Comparison of ENCODE assay signal across 24 cellular contexts in the genomic region with DNA sequence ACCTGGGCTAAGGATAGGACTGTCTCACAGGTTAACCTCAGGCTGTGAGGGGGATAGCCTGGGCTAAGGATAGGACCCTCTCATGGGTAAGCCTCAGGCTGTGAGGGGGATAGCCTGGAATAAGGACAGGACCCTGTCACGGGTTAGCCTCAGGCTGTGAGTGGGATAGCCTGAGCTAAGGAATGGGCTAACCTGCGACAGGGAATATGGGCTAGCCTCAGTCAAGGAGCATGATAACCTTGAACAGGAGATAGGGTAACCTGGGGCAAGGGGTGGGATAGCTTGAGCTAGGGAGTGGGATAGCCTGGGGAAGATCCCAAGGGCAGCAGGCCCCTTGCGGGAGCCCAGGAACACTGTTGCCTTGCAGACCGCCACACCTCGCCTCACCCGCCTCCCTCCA. TPM values are rescaled to one million over a fixed set of nuclear protein-coding genes. Genes with fewer than 3 reads are reported as not detected.
DNase-seq lines count a peak whose midpoint lies in the region; FAIRE-seq and TF ChIP-seq lines count a peak whose summit lies in the region.
"Had no signal": no experiment of that assay in that cellular context is flagged by ENCODE, and none has a peak within 500 bp of the region (broad histone marks: within the 10 kb centered on the region; RNA-seq: fewer than 3 reads in every experiment).

No MANE protein-coding gene starts in this region.

- no peak overlapping the region for H4K5ac ChIP-seq in H1 (ENCODE audit: insufficient read length, low read depth, low read length)

- H3K4me2 ChIP-seq in H1 (ENCODE audit: insufficient read depth in 1 of 2, low read depth in 2 of 2, low read length in 2 of 2) (no peak overlapping the region), trophoblast cell (ENCODE audit: low read length) (no peak overlapping the region)
- H3K4me2 ChIP-seq: A549; BLaER1 treated with 17β-estradiol and CSF1 and Interleukin-3, amounts not matched to agents 10 nM and 100 nM had no signal

- H2AFZ ChIP-seq in H1 (ENCODE audit: low read length) (no peak overlapping the region), trophoblast cell (ENCODE audit: insufficient read depth, low read length, poor library complexity) (no peak overlapping the region)

- peak; percentile 47 for DNase-seq in H7
- DNase-seq in HuH-7.5 (ENCODE audit: low spot score), result peak; percentile 16
- DNase-seq in H1 (ENCODE audit: low read depth in 1 of 2, low spot score in 2 of 2), result no peak
- DNase-seq in trophoblast cell, result no peak
- no peak for DNase-seq in COR-L47 (lab: John Stamatoyannopoulos, UW)
- DNase-seq in SKM-1 treated with dmso at 0.1 percent for 144 hours (lab: John Stamatoyannopoulos, UW; ENCODE audit: unreplicated experiment), result no peak
- no peak for DNase-seq in medulla oblongata (ENCODE audit: extremely low spot score)
- DNase-seq: 8988T; ACHN; AML-193; BE2C; Calu3; CD4-positive, alpha-beta T cell; CD8-positive, alpha-beta memory T cell; DMS153; DND-41; GOT3; H9; HFFc6 had no signal

- no peak overlapping the region for H3K56ac ChIP-seq in H1 (replicated peaks; ENCODE audit: insufficient read length, low read depth, low read length)

- H3K79me1 ChIP-seq in H1 (ENCODE audit: low read depth, low read length) (no peaks in the 10 kb centered on the region), trophoblast cell (ENCODE audit: low read length) (peaks cover 3% of the 10 kb centered on the region)

- H2AK5ac ChIP-seq in H1 (ENCODE audit: low read depth, low read length), result no peak overlapping the region
- no peak overlapping the region for H2AK5ac ChIP-seq in trophoblast cell (ENCODE audit: low read length)

- H4K91ac ChIP-seq in H1 (replicated peaks; ENCODE audit: insufficient read length, low read length) (no peak overlapping the region), trophoblast cell (ENCODE audit: low read depth, low read length) (no peak overlapping the region)

- H4K8ac ChIP-seq in H1 (ENCODE audit: extremely low read depth, insufficient read depth, low read length) (no peak overlapping the region), trophoblast cell (ENCODE audit: low read depth, low read length) (no peak overlapping the region)

- H3K27ac ChIP-seq in H1 (ENCODE audit: low read depth, low read length) (no peak overlapping the region), trophoblast cell (ENCODE audit: low read depth, low read length) (no peak overlapping the region)
- H3K27ac ChIP-seq: A549; BLaER1 treated with 17β-estradiol and CSF1 and Interleukin-3, amounts not matched to agents 10 nM and 100 nM had no signal

- H3K4ac ChIP-seq in H1 (replicated peaks; ENCODE audit: insufficient read length, low read depth, low read length) (no peak overlapping the region), trophoblast cell (ENCODE audit: low read depth, low read length) (no peak overlapping the region)

- no peak for TF ChIP-seq CTCF in H1 (IDR thresholded peaks at IDR 0.05; ENCODE audit: control extremely low read depth in 1 of 3, insufficient read depth in 1 of 3, low read depth in 1 of 3, low read length in 3 of 3)

- no peak for TF ChIP-seq POLR2A in H1 (IDR thresholded peaks at IDR 0.05; ENCODE audit: control extremely low read depth in 1 of 2, low read depth in 2 of 2, low read length in 2 of 2)

- H3K14ac ChIP-seq in H1 (ENCODE audit: insufficient read length), result no peak overlapping the region
- H3K14ac ChIP-seq in trophoblast cell (ENCODE audit: low read length), result no peak overlapping the region

- no peak overlapping the region for H2BK12ac ChIP-seq in H1 (ENCODE audit: low read depth, low read length)
- H2BK12ac ChIP-seq in trophoblast cell (ENCODE audit: low read length), result no peak overlapping the region

- POLR2A ChIA-PET in H1 (lab: Charles Lee; ENCODE audit: partially characterized antibody), result no interaction called here

- H4K12ac ChIP-seq in trophoblast cell (ENCODE audit: low read depth, low read length), result no peak overlapping the region

- peaks cover 3% of the 10 kb centered on the region; the same call in 1 of the 2 replicates for H3K27me3 ChIP-seq in H7 (ENCODE audit: control insufficient read depth, insufficient read depth, low read length)
- no peaks in the 10 kb centered on the region; a peak in 2 of 7 replicates for H3K27me3 ChIP-seq in H1 (replicated peaks in 1 of 4; ENCODE audit: control insufficient read depth in 3 of 4, extremely low read depth in 1 of 4, insufficient read depth in 3 of 4, low read length in 3 of 4)
- no peaks in the 10 kb centered on the region for H3K27me3 ChIP-seq in trophoblast cell (ENCODE audit: insufficient read depth, low read length)
- H3K27me3 ChIP-seq: BE2C; BLaER1 treated with 17β-estradiol and CSF1 and Interleukin-3, amounts not matched to agents 10 nM and 100 nM had no signal

- H3K23ac ChIP-seq in H1 (ENCODE audit: insufficient read length) (no peak overlapping the region), trophoblast cell (ENCODE audit: low read length) (no peak overlapping the region)

- WGBS in H1 (ENCODE audit: extremely low coverage in 1 of 2, insufficient coverage in 1 of 2, insufficient read length in 1 of 2, insufficient replicate concordance in 2 of 2, low coverage in 1 of 2, low lambda C conversion rate in 2 of 2, missing lambda C conversion rate in 1 of 2), 2 experiments, result 85% methylated on average over 5 of the region's 6 CpGs; no CpG with 5 or more reads in 1 of the 2 experiments
- no CpG with 5 or more reads among the region's 6 CpGs for WGBS in trophoblast cell (ENCODE audit: extremely low coverage, insufficient coverage, insufficient read length)

- no peak overlapping the region for H2BK20ac ChIP-seq in H1 (ENCODE audit: low read length)

- no peak overlapping the region for H2BK15ac ChIP-seq in H1 (ENCODE audit: low read length)

- TF ChIP-seq EP300 in H1 (IDR thresholded peaks at IDR 0.05; ENCODE audit: borderline replicate concordance in 1 of 2, low read depth in 2 of 2, low read length in 2 of 2), result no peak

- H2BK5ac ChIP-seq in H1 (ENCODE audit: low read depth, low read length) (no peak overlapping the region), trophoblast cell (ENCODE audit: low read depth, low read length, poor library complexity) (no peak overlapping the region)

- H3K18ac ChIP-seq in H1 (ENCODE audit: extremely low read depth, low read length) (no peak overlapping the region), trophoblast cell (ENCODE audit: low read length) (no peak overlapping the region)

- H2BK120ac ChIP-seq in H1 (replicated peaks; ENCODE audit: low read depth, low read length) (no peak overlapping the region), trophoblast cell (ENCODE audit: insufficient read depth, low read length, poor library complexity) (no peak overlapping the region)

- H3K23me2 ChIP-seq in H1 (ENCODE audit: low read depth, low read length), result peaks cover 4% of the 10 kb centered on the region; the same call in 1 of the 2 replicates

- no peaks in the 10 kb centered on the region for H3K9me3 ChIP-seq in H1 (ENCODE audit: insufficient read depth in 2 of 2, low read depth in 1 of 2, low read length in 1 of 2)
- peaks cover 7% of the 10 kb centered on the region for H3K9me3 ChIP-seq in trophoblast cell (ENCODE audit: insufficient read depth, low read depth, low read length)
- H3K9me3 ChIP-seq: A549; BE2C; BLaER1 treated with 17β-estradiol and CSF1 and Interleukin-3, amounts not matched to agents 10 nM and 100 nM had no signal

- peaks cover 0 to 5% (median 1%) of the 10 kb centered on the region in 4 experiments; a peak in 2 of 7 replicates for H3K4me1 ChIP-seq in H1 (replicated peaks in 1 of 4; ENCODE audit: control insufficient read depth in 3 of 4, insufficient read depth in 4 of 4, low read length in 3 of 4)
- peaks cover 6% of the 10 kb centered on the region in 2 experiments for H3K4me1 ChIP-seq in trophoblast cell (ENCODE audit: control insufficient read depth in 1 of 2, insufficient read depth in 2 of 2, low read length in 2 of 2)
- H3K4me1 ChIP-seq: A549, BE2C had no signal

- CTCF ChIA-PET in H1 (lab: Charles Lee; ENCODE audit: partially characterized antibody), result interaction anchor here (0.7 to 1.4 kb wide), 4 partner anchors 8 to 72 kb away, joined by 3 to 4 read pairs (median 3); no protein-coding TSS in a partner anchor

- H3K9ac ChIP-seq in H1 (replicated peaks in 1 of 4; ENCODE audit: extremely low read depth in 1 of 4, low read depth in 3 of 4, low read length in 3 of 4), result no peak overlapping the region
- H3K9ac ChIP-seq in trophoblast cell (ENCODE audit: low read length), result peak overlapping the region; percentile 37
- H3K9ac ChIP-seq: BLaER1 treated with 17β-estradiol and CSF1 and Interleukin-3, amounts not matched to agents 10 nM and 100 nM had no signal

- H3K79me2 ChIP-seq in H1 (ENCODE audit: control insufficient read depth in 1 of 2, insufficient read depth in 2 of 2, low read length in 2 of 2) (no peaks in the 10 kb centered on the region), trophoblast cell (ENCODE audit: control insufficient read depth, insufficient read depth, low read length, poor library complexity) (no peaks in the 10 kb centered on the region)

- FAIRE-seq in H1 (lab: Jason Lieb, UNC), result no peak
- FAIRE-seq: A549, G401.6, GM12892 had no signal

- no peaks in the 10 kb centered on the region for H4K20me1 ChIP-seq in H1 (replicated peaks in 1 of 2; ENCODE audit: control insufficient read depth in 1 of 2, insufficient read depth in 2 of 2, low read length in 2 of 2)

- H3K4me3 ChIP-seq in H7 (ENCODE audit: insufficient read depth, low read depth, low read length) (no peak overlapping the region), H1 (ENCODE audit: extremely low read depth in 1 of 4, insufficient read depth in 2 of 4, low read depth in 3 of 4, low read length in 4 of 4) (no peak overlapping the region), trophoblast cell (ENCODE audit: low read depth, low read length) (no peak overlapping the region)
- H3K4me3 ChIP-seq: A549; BLaER1 treated with 17β-estradiol and CSF1 and Interleukin-3, amounts not matched to agents 10 nM and 100 nM had no signal

- TF ChIP-seq RAD21 in H1 (IDR thresholded peaks at IDR 0.05 in 1 of 2, conservative IDR thresholded peaks at IDR 0.05 in 1 of 2; ENCODE audit: low read depth in 2 of 2, low read length in 2 of 2), result no peak

- no peaks in the 10 kb centered on the region for H3K36me3 ChIP-seq in H7 (replicated peaks; ENCODE audit: control insufficient read depth, insufficient read depth, low read length)
- H3K36me3 ChIP-seq in H1 (ENCODE audit: control insufficient read depth in 2 of 4, insufficient read depth in 4 of 4, low read length in 3 of 4), result no peaks in the 10 kb centered on the region
- no peaks in the 10 kb centered on the region for H3K36me3 ChIP-seq in trophoblast cell (ENCODE audit: control insufficient read depth in 1 of 2, insufficient read depth in 2 of 2, low read length in 2 of 2)
- H3K36me3 ChIP-seq: BE2C had no signal

RNA-seq across cellular contexts. Expression of a gene that starts 24.6 kb away (rescaled TPM):
- 60.9 and 64.1 TPM in 2 replicates for total RNA-seq in H7 (2014; rRNA removed; shearing (Covaris generic))
- 75.3 and 82.9 TPM in 2 replicates for total RNA-seq in H1 (2021; fragmentation: NEBNext Ultra II Directional; extraction: Animal tissue kit (Norgen Biotek cat#: 25700))
- polyA plus RNA-seq in H1 (2011; rRNA removed), result 54.1 and 66.8 TPM in 2 replicates
- 48.6 TPM for polyA plus RNA-seq in H1 (2011; cell fraction: cytosol; rRNA removed)
- 21.9 TPM for polyA plus RNA-seq in H1 (2011; cell fraction: nucleus; rRNA removed)
- polyA plus RNA-seq in H1 (2012, experiment 1 of 2), result 45.3 to 54.2 TPM (median 47.7 TPM) in 4 replicates
- 35.5 TPM for polyA plus RNA-seq in H1 (2012, experiment 2 of 2)
- polyA plus RNA-seq in H1 (2013, experiment 1 of 2), result 79.4 TPM
- 94.5 TPM for polyA plus RNA-seq in H1 (2013, experiment 2 of 2)
- 57.5 and 65.0 TPM in 2 replicates for polyA minus RNA-seq in H1 (2011; rRNA and poly(A)+ RNA removed)
- 36.8 TPM for polyA minus RNA-seq in H1 (2011; cell fraction: cytosol; rRNA and poly(A)+ RNA removed)
- 25.1 TPM for polyA minus RNA-seq in H1 (2011; cell fraction: nucleus; rRNA and poly(A)+ RNA removed)
- polyA plus RNA-seq in trophoblast cell (2013), result 248 and 259 TPM in 2 replicates

RNA-seq across cellular contexts. Expression of a gene that starts 42.7 kb away (rescaled TPM):
- total RNA-seq in H7 (2014; rRNA removed; shearing (Covaris generic)), result 0.28 and 0.33 TPM in 2 replicates
- 1.0 and 1.3 TPM in 2 replicates for total RNA-seq in H1 (2021; fragmentation: NEBNext Ultra II Directional; extraction: Animal tissue kit (Norgen Biotek cat#: 25700))
- 0.80 and 1.5 TPM in 2 replicates for polyA plus RNA-seq in H1 (2011; rRNA removed)
- polyA plus RNA-seq in H1 (2011; cell fraction: cytosol; rRNA removed), result 1.2 TPM
- polyA plus RNA-seq in H1 (2011; cell fraction: nucleus; rRNA removed), result 4.7 TPM
- 0.54 to 1.5 TPM (median 0.94 TPM) in 4 replicates for polyA plus RNA-seq in H1 (2012, experiment 1 of 2)
- 0.38 TPM for polyA plus RNA-seq in H1 (2012, experiment 2 of 2)
- 0.67 TPM for polyA plus RNA-seq in H1 (2013, experiment 1 of 2)
- polyA plus RNA-seq in H1 (2013, experiment 2 of 2), result 0.64 TPM
- 1.0 and 1.7 TPM in 2 replicates for polyA minus RNA-seq in H1 (2011; rRNA and poly(A)+ RNA removed)
- 2.3 TPM for polyA minus RNA-seq in H1 (2011; cell fraction: cytosol; rRNA and poly(A)+ RNA removed)
- polyA minus RNA-seq in H1 (2011; cell fraction: nucleus; rRNA and poly(A)+ RNA removed), result 4.9 TPM
- 0.05 and 0.07 TPM in 2 replicates for polyA plus RNA-seq in trophoblast cell (2013)
- total RNA-seq: HFFc6 had no signal
- polyA plus RNA-seq: A549; CD14-positive monocyte; CD8-positive, alpha-beta memory T cell had no signal

Comparison
In these comparisons a context has a peak if more than half of its experiments do, and no peak if none do; other contexts are left out.
1. DNase-seq: peak in H7 (single experiment) and HuH-7.5 (single experiment); none in H1 (0 of 2), trophoblast cell (0 of 2), COR-L47 (single experiment), SKM-1 treated with dmso at 0.1 percent for 144 hours (single experiment) and medulla oblongata (single experiment).